In the genomic region with DNA sequence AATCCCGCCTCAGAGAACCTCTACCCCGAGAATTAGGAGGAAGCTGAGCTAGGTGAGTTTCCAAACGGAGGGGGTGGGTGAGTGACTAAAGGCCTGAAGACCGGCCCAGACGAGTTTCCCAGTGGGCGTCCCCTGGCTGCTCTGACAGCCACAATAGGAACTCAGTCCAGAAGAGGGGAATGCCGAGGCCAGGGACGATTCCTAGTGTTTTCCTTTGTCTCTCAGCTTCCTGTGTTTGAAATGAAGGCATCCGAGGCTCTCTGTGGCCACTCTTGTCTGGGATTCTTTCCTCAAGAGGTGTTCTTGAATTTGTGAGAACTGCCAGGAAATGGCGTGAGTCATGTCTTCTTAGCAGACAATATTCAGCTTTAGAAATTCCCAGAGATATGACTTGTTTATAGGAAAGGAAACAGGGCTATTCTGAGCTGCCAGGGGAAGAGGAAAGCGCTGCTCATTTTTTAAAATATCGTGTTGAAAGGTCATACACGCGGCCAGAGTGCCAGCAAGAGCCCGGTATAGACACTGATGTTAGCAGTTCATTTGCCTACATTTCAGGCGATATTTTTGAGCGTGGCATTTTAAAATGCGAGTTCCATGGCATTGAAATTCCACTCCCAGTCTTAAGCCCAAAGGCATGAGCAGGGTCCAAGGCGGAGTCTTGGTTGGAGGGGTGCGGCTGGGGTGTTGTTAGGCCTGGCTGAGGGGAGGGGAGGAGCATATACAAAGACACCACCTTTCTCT, we compare ENCODE assay signal across 2 cellular contexts.
A peak's percentile ranks its signal among the peaks of the same experiment; 100 is the strongest.
TF ChIP-seq lines count a peak whose summit lies in the region.

No MANE protein-coding gene starts in this region.

TF ChIP-seq in H1, 55 proteins besides CTCF, POLR2A, EP300 and RAD21 (continued from another document):
- peak; percentile 68 for TF ChIP-seq TAF1 (IDR thresholded peaks at IDR 0.05; ENCODE audit: low read depth, low read length)
- peak; percentile 37; the same call in 1 of the 2 replicates for TF ChIP-seq YY1 (IDR thresholded peaks at IDR 0.05; ENCODE audit: low read depth, low read length)
- TF ChIP-seq FOSL1 (IDR thresholded peaks at IDR 0.05; ENCODE audit: insufficient read depth, low read depth, low read length), result no peak
- TF ChIP-seq JUND (IDR thresholded peaks at IDR 0.05; ENCODE audit: low read length), result peak; percentile 58; the same call in 1 of the 2 replicates
- no peak for TF ChIP-seq ATF3 (IDR thresholded peaks at IDR 0.05; ENCODE audit: insufficient read depth, low read depth, low read length)
- TF ChIP-seq TEAD4 (IDR thresholded peaks at IDR 0.05; ENCODE audit: low read depth, low read length), result 0 out of 2 replicates have a peak, but pooled peaks have one; percentile 73
- TF ChIP-seq POLR2AphosphoS5 (IDR thresholded peaks at IDR 0.05; ENCODE audit: low read depth, low read length), result peak; percentile 53
- peak; percentile 58 to 79; a peak in 2 of 4 replicates for TF ChIP-seq HDAC2 (IDR thresholded peaks at IDR 0.05; ENCODE audit: borderline replicate concordance in 1 of 2, low read depth in 2 of 2, low read length in 2 of 2)
- TF ChIP-seq TBP (IDR thresholded peaks at IDR 0.05; ENCODE audit: low read depth, low read length), result 0 out of 2 replicates have a peak, but pooled peaks have one; percentile 56
- peak; percentile 66; the same call in 1 of the 2 replicates for TF ChIP-seq SP1 (IDR thresholded peaks at IDR 0.05; ENCODE audit: low read depth, low read length)
- no peak for TF ChIP-seq RFX5 (IDR thresholded peaks at IDR 0.05; ENCODE audit: borderline replicate concordance, low read depth, low read length)

TF ChIP-seq in HEK293T, 16 proteins besides CTCF, POLR2A, EP300 and RAD21 (continued from another document):
- TF ChIP-seq PKNOX1 (IDR thresholded peaks at IDR 0.05) (no peak), HDGF (IDR thresholded peaks at IDR 0.05; ENCODE audit: borderline replicate concordance) (no peak), FOXA1 (IDR thresholded peaks at IDR 0.05) (no peak), SP1 (IDR thresholded peaks at IDR 0.05) (no peak)
TF ChIP-seq in HEK293T: peak in this region for 0.
